Comparison of ENCODE assay signal across 1 cellular context in genomic region chr12:18750087-18750486, GRCh38.
TF ChIP-seq lines count a peak whose summit lies in the region.

No MANE protein-coding gene starts in this region.

TF ChIP-seq in K562, 482 proteins besides CTCF, POLR2A, EP300 and RAD21:
- TF ChIP-seq FOXP1 (CRISPR knock-in tag; IDR thresholded peaks at IDR 0.05): no peak
- no peak for TF ChIP-seq ZNF41 (CRISPR knock-in tag; conservative IDR thresholded peaks at IDR 0.05)
- TF ChIP-seq PKNOX1 (IDR thresholded peaks at IDR 0.05): no peak
